Comparison of ENCODE assay signal across 36 cellular contexts in the genomic region with DNA sequence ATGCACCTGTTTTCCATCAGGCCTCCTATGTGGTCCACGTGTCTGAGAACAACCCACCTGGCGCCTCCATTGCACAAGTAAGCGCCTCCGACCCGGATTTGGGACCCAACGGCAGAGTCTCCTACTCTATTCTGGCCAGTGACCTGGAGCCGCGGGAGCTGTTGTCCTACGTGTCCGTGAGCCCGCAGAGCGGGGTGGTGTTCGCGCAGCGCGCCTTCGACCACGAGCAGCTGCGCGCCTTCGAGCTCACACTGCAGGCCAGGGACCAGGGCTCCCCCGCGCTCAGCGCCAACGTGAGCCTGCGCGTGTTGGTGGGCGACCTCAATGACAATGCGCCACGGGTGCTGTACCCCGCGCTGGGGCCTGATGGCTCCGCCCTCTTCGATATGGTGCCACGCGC. TPM values are rescaled to one million over a fixed set of nuclear protein-coding genes. Genes with fewer than 3 reads are reported as not detected.
DNase-seq lines count a peak whose midpoint lies in the region; ATAC-seq lines count a peak whose summit lies in the region.
"Had no signal": no experiment of that assay in that cellular context is flagged by ENCODE, and none has a peak within 500 bp of the region (broad histone marks: within the 10 kb centered on the region; RNA-seq: fewer than 3 reads in every experiment).

No MANE protein-coding gene starts in this region.

- intact Hi-C loops in activated CD4-positive, alpha-beta T cell treated with anti-CD3 and anti-CD28 coated beads, Interleukin-2, amount 10 ng/mL, durations not matched to agents 24 days and 14 days (cut with micrococcal nuclease) = no loop called here

- H3K27ac ChIP-seq in Karpas-422 (ENCODE audit: low read length) = no peak overlapping the region
- no peak overlapping the region for H3K27ac ChIP-seq in subcutaneous abdominal adipose tissue (ENCODE audit: low read depth, low read length)
- H3K27ac ChIP-seq: 22Rv1; A549; BLaER1; BLaER1 treated with 17β-estradiol and CSF1 and Interleukin-3, amounts not matched to agents 10 nM and 100 nM; C4-2B had no signal

- peaks cover 12% of the 10 kb centered on the region for H3K4me1 ChIP-seq in Karpas-422 (ENCODE audit: low read length)
- H3K4me1 ChIP-seq in subcutaneous abdominal adipose tissue (ENCODE audit: control insufficient read depth in 5 of 5, insufficient read depth in 5 of 5, low read length in 5 of 5) = peaks cover 0 to 11% (median 8%) of the 10 kb centered on the region in 5 donors
- H3K4me1 ChIP-seq: A549; BE2C; BLaER1; BLaER1 treated with 17β-estradiol and CSF1 and Interleukin-3, amounts not matched to agents 10 nM and 100 nM; Caco-2 had no signal

- H3K9ac ChIP-seq in Karpas-422 (ENCODE audit: low read length) (no peak overlapping the region), subcutaneous abdominal adipose tissue (ENCODE audit: low read length in 5 of 5) (no peak overlapping the region)
- H3K9ac ChIP-seq: BLaER1; BLaER1 treated with 17β-estradiol and CSF1 and Interleukin-3, amounts not matched to agents 10 nM and 100 nM had no signal

- H3K9me2 ChIP-seq in Karpas-422 (replicated peaks; ENCODE audit: insufficient read depth, low read length) = no peaks in the 10 kb centered on the region

- DNase-seq in activated CD4-positive, alpha-beta T cell treated with anti-CD3 and anti-CD28 coated beads, Interleukin-2, amount 10 ng/mL, durations not matched to agents 24 days and 14 days = peak; percentile 50
- no peak for DNase-seq in activated CD4-positive, alpha-beta T cell treated with anti-CD3 and anti-CD28 coated beads for 1 hour
- DNase-seq in Karpas-422 = no peak
- peak; percentile 74 for DNase-seq in mesenteric fat pad (ENCODE audit: low spot score)
- no peak for DNase-seq in cerebellar nuclear complex (lab: John Stamatoyannopoulos, UW)
- DNase-seq: 8988T; ACHN; AML-193; BE2C; C1 segment of cervical spinal cord; Caco-2; Calu3; CD4-positive, alpha-beta memory T cell; CD4-positive, alpha-beta T cell; CD4-positive, CD25-positive, alpha-beta regulatory T cell; CD8-positive, alpha-beta memory T cell; CD8-positive, alpha-beta T cell; COR-L47; DMS 273 treated with DMSO at 0.1 percent for 48 hours; DMS153; DMS53; DMS79; DMS79 treated with DMSO at 0.1 percent for 48 hours; DND-41; EL had no signal

- H3K4me2 ChIP-seq in Karpas-422 (ENCODE audit: low read depth, low read length, poor library complexity, severe bottlenecking) = no peak overlapping the region
- H3K4me2 ChIP-seq: BLaER1; BLaER1 treated with 17β-estradiol and CSF1 and Interleukin-3, amounts not matched to agents 10 nM and 100 nM had no signal

- H3K9me3 ChIP-seq in Karpas-422 (ENCODE audit: low read length) (peaks cover 13% of the 10 kb centered on the region), subcutaneous abdominal adipose tissue (ENCODE audit: control insufficient read depth in 5 of 5, low read length in 5 of 5) (peaks cover 36 to 70% (median 58%) of the 10 kb centered on the region in 5 donors)
- H3K9me3 ChIP-seq: Caco-2 had no signal

- peaks cover 15% of the 10 kb centered on the region for H3K27me3 Mint-ChIP-seq in activated CD4-positive, alpha-beta T cell treated with anti-CD3 and anti-CD28 coated beads, Interleukin-2, amount 10 ng/mL, durations not matched to agents 24 days and 14 days

- H4K20me1 ChIP-seq in Karpas-422 (ENCODE audit: insufficient read depth, low read depth, low read length) = no peaks in the 10 kb centered on the region
- H4K20me1 ChIP-seq: BLaER1; BLaER1 treated with 17β-estradiol and CSF1 and Interleukin-3, amounts not matched to agents 10 nM and 100 nM had no signal

- H3K4me3 ChIP-seq in Karpas-422 (ENCODE audit: low read length) (peak overlapping the region; percentile 68; the same call in 1 of the 2 replicates), subcutaneous abdominal adipose tissue (ENCODE audit: low read depth in 1 of 5, low read length in 5 of 5) (peak overlapping the region in 3 of 5 donors; percentile 14 to 35 (median 25))
- H3K4me3 ChIP-seq: A549; BLaER1; BLaER1 treated with 17β-estradiol and CSF1 and Interleukin-3, amounts not matched to agents 10 nM and 100 nM had no signal

- no peaks in the 10 kb centered on the region for H3K36me3 Mint-ChIP-seq in activated CD4-positive, alpha-beta T cell treated with anti-CD3 and anti-CD28 coated beads, Interleukin-2, amount 10 ng/mL, durations not matched to agents 24 days and 14 days (ENCODE audit: low read depth)
- H3K36me3 Mint-ChIP-seq: CD4-positive, CD25-positive, alpha-beta regulatory T cell had no signal

- H3K79me2 ChIP-seq in Karpas-422 (ENCODE audit: low read length) = peaks cover 34% of the 10 kb centered on the region

- H3K27ac Mint-ChIP-seq in activated CD4-positive, alpha-beta T cell treated with anti-CD3 and anti-CD28 coated beads, Interleukin-2, amount 10 ng/mL, durations not matched to agents 24 days and 14 days = no peak overlapping the region
- H3K27ac Mint-ChIP-seq: B cell; CD4-positive, alpha-beta T cell; CD4-positive, CD25-positive, alpha-beta regulatory T cell; CD8-positive, alpha-beta memory T cell; CD8-positive, alpha-beta T cell had no signal

- no peaks in the 10 kb centered on the region for H3K27me3 ChIP-seq in Karpas-422 (ENCODE audit: low read length)
- H3K27me3 ChIP-seq in subcutaneous abdominal adipose tissue (ENCODE audit: control insufficient read depth in 5 of 5, insufficient read depth in 4 of 5, low read length in 5 of 5) = peaks cover 0 to 18% (median 6%) of the 10 kb centered on the region in 5 donors
- H3K27me3 ChIP-seq: BE2C; BLaER1; BLaER1 treated with 17β-estradiol and CSF1 and Interleukin-3, amounts not matched to agents 10 nM and 100 nM had no signal

- H3K9me3 Mint-ChIP-seq in activated CD4-positive, alpha-beta T cell treated with anti-CD3 and anti-CD28 coated beads, Interleukin-2, amount 10 ng/mL, durations not matched to agents 24 days and 14 days = peaks cover 30% of the 10 kb centered on the region

- ATAC-seq in GM21367 (IDR thresholded peaks at IDR 0.05; ENCODE audit: unreplicated experiment) = no peak
- no peak for ATAC-seq in GM19467 (IDR thresholded peaks at IDR 0.05; ENCODE audit: unreplicated experiment)
- ATAC-seq: CD8-positive, alpha-beta T cell had no signal

- H3K36me3 ChIP-seq in Karpas-422 (ENCODE audit: insufficient read depth, low read length) (peaks cover 22% of the 10 kb centered on the region; the same call in 1 of the 2 replicates), subcutaneous abdominal adipose tissue (ENCODE audit: control insufficient read depth in 5 of 5, insufficient read depth in 5 of 5, low read length in 5 of 5) (no peaks in the 10 kb centered on the region)
- H3K36me3 ChIP-seq: BLaER1 had no signal

- peaks cover 3% of the 10 kb centered on the region for H3K4me1 Mint-ChIP-seq in activated CD4-positive, alpha-beta T cell treated with anti-CD3 and anti-CD28 coated beads, Interleukin-2, amount 10 ng/mL, durations not matched to agents 24 days and 14 days
- H3K4me1 Mint-ChIP-seq: CD14-positive monocyte; CD8-positive, alpha-beta memory T cell had no signal

- H2AFZ ChIP-seq in Karpas-422 (ENCODE audit: low read length) = no peak overlapping the region

- no peak overlapping the region for H3K4me3 Mint-ChIP-seq in activated CD4-positive, alpha-beta T cell treated with anti-CD3 and anti-CD28 coated beads, Interleukin-2, amount 10 ng/mL, durations not matched to agents 24 days and 14 days
- H3K4me3 Mint-ChIP-seq: B cell; CD4-positive, alpha-beta T cell; CD8-positive, alpha-beta memory T cell; CD8-positive, alpha-beta T cell had no signal

RNA-seq across cellular contexts. Expression of a gene that starts 1.7 kb away (rescaled TPM):
- total RNA-seq in activated CD4-positive, alpha-beta T cell treated with anti-CD3 and anti-CD28 coated beads, Interleukin-2, amount 10 ng/mL, durations not matched to agents 24 days and 14 days = 0.14 and 0.19 TPM in 2 replicates
- total RNA-seq in Karpas-422 (2014; rRNA removed; shearing (Covaris generic); ENCODE audit: low replicate concordance) = 14.0 and 15.3 TPM in 2 replicates
- 1.3 TPM for total RNA-seq in mesenteric fat pad
- total RNA-seq: CD4-positive, CD25-positive, alpha-beta regulatory T cell; CD8-positive, alpha-beta memory T cell; CD8-positive, alpha-beta T cell had no signal

RNA-seq across cellular contexts. Expression of a gene that starts 3.2 kb away (rescaled TPM):
- total RNA-seq in activated CD4-positive, alpha-beta T cell treated with anti-CD3 and anti-CD28 coated beads, Interleukin-2, amount 10 ng/mL, durations not matched to agents 24 days and 14 days = 0.33 and 0.37 TPM in 2 replicates
- total RNA-seq in Karpas-422 (2014; rRNA removed; shearing (Covaris generic); ENCODE audit: low replicate concordance) = 11.1 and 13.5 TPM in 2 replicates
- total RNA-seq in mesenteric fat pad = 4.7 TPM
- total RNA-seq: CD4-positive, CD25-positive, alpha-beta regulatory T cell; CD8-positive, alpha-beta T cell had no signal

RNA-seq across cellular contexts. Expression of a gene that starts 8.0 kb away (rescaled TPM):
- total RNA-seq in activated CD4-positive, alpha-beta T cell treated with anti-CD3 and anti-CD28 coated beads, Interleukin-2, amount 10 ng/mL, durations not matched to agents 24 days and 14 days = 0.14 and 0.19 TPM in 2 replicates
- not detected in 2 replicates for total RNA-seq in Karpas-422 (2014; rRNA removed; shearing (Covaris generic); ENCODE audit: low replicate concordance)
- 2.2 TPM for total RNA-seq in mesenteric fat pad
- total RNA-seq: A172; Calu3; CD4-positive, alpha-beta T cell; CD4-positive, CD25-positive, alpha-beta regulatory T cell; CD8-positive, alpha-beta memory T cell; CD8-positive, alpha-beta T cell had no signal

RNA-seq across cellular contexts. Expression of a gene that starts 8.2 kb away (rescaled TPM):
- 0.63 and 0.97 TPM in 2 replicates for total RNA-seq in activated CD4-positive, alpha-beta T cell treated with anti-CD3 and anti-CD28 coated beads, Interleukin-2, amount 10 ng/mL, durations not matched to agents 24 days and 14 days
- total RNA-seq in Karpas-422 (2014; rRNA removed; shearing (Covaris generic); ENCODE audit: low replicate concordance) = 9.8 and 11.5 TPM in 2 replicates
- 3.1 TPM for total RNA-seq in mesenteric fat pad

RNA-seq across cellular contexts. Expression of a gene that starts 12.4 kb away (rescaled TPM):
- total RNA-seq in activated CD4-positive, alpha-beta T cell treated with anti-CD3 and anti-CD28 coated beads, Interleukin-2, amount 10 ng/mL, durations not matched to agents 24 days and 14 days = 0.19 and 0.51 TPM in 2 replicates
- total RNA-seq in Karpas-422 (2014; rRNA removed; shearing (Covaris generic); ENCODE audit: low replicate concordance) = 8.8 and 9.7 TPM in 2 replicates
- total RNA-seq in mesenteric fat pad = 2.7 TPM
- total RNA-seq: CD4-positive, CD25-positive, alpha-beta regulatory T cell; CD8-positive, alpha-beta T cell had no signal

Comparison
In these comparisons a context has a peak if more than half of its experiments do, and no peak if none do; other contexts are left out.
1. DNase-seq: peak in activated CD4-positive, alpha-beta T cell treated with anti-CD3 and anti-CD28 coated beads, Interleukin-2, amount 10 ng/mL, durations not matched to agents 24 days and 14 days (single experiment) and mesenteric fat pad (single experiment); none in activated CD4-positive, alpha-beta T cell treated with anti-CD3 and anti-CD28 coated beads for 1 hour (single experiment), Karpas-422 (single experiment) and cerebellar nuclear complex (0 of 2).